11 cellular contexts compared by ENCODE assay signal in genomic region chr3:41683666-41684350, GRCh38.
DNase-seq lines count a peak whose midpoint lies in the region; ATAC-seq and TF ChIP-seq lines count a peak whose summit lies in the region.
"Had no signal": no experiment of that assay in that cellular context is flagged by ENCODE, and none has a peak within 500 bp of the region (broad histone marks: within the 10 kb centered on the region; RNA-seq: fewer than 3 reads in every experiment).

No MANE protein-coding gene starts in this region.

- no peaks in the 10 kb centered on the region for H3K27me3 Mint-ChIP-seq in MCF 10A (ENCODE audit: insufficient read depth, unreplicated experiment)
- H3K27me3 Mint-ChIP-seq in CD4-positive, alpha-beta T cell = no peaks in the 10 kb centered on the region
- H3K27me3 Mint-ChIP-seq: activated CD4-positive, alpha-beta T cell treated with anti-CD3 and anti-CD28 coated beads, Interleukin-2, amount 10 ng/mL, durations not matched to agents 24 days and 14 days had no signal

- no peak for TF ChIP-seq POLR2A in breast epithelium (IDR thresholded peaks at IDR 0.05)

- H3K9me3 ChIP-seq in breast epithelium = no peaks in the 10 kb centered on the region
- H3K9me3 ChIP-seq in mucosa of descending colon = no peaks in the 10 kb centered on the region
- H3K9me3 ChIP-seq in CD4-positive, alpha-beta T cell (ENCODE audit: control insufficient read depth, low read length) = no peaks in the 10 kb centered on the region

- CTCF ChIA-PET in MCF 10A (lab: Yijun Ruan, JAX) = no interaction called here
- CTCF ChIA-PET in CD4-positive, alpha-beta T cell (lab: Charles Lee) = interaction anchor here (1.3 kb wide), 1 partner anchor 15 kb away, joined by 3 read pairs; no protein-coding TSS in a partner anchor

- H3K27ac Mint-ChIP-seq in MCF 10A (ENCODE audit: low read depth, unreplicated experiment) = peak overlapping the region; percentile 72
- H3K27ac Mint-ChIP-seq in CD4-positive, alpha-beta T cell = no peak overlapping the region
- H3K27ac Mint-ChIP-seq: activated CD4-positive, alpha-beta T cell treated with anti-CD3 and anti-CD28 coated beads, Interleukin-2, amount 10 ng/mL, durations not matched to agents 24 days and 14 days; T-helper 1 cell treated with Interleukin-12 subunit alpha and Interleukin-12 subunit beta and Interleukin-4 antibody, amounts not matched to agents 30 μg/mL and 1 μg/mL, for 36 hours had no signal

- POLR2A ChIA-PET in MCF 10A (lab: Yijun Ruan, JAX) = interaction anchor here (0.7 kb wide), 1 partner anchor 469 kb away, joined by 3 read pairs; no protein-coding TSS in a partner anchor
- POLR2A ChIA-PET in CD4-positive, alpha-beta T cell (lab: Charles Lee) = no interaction called here

- H3K36me3 Mint-ChIP-seq in MCF 10A (ENCODE audit: insufficient read depth, unreplicated experiment) = no peaks in the 10 kb centered on the region
- peaks cover 54% of the 10 kb centered on the region for H3K36me3 Mint-ChIP-seq in CD4-positive, alpha-beta T cell (ENCODE audit: low read depth)

- TF ChIP-seq CTCF in MCF 10A (IDR thresholded peaks at IDR 0.05; ENCODE audit: unreplicated experiment) = no peak
- TF ChIP-seq CTCF in breast epithelium (IDR thresholded peaks at IDR 0.05) = no peak
- TF ChIP-seq CTCF in epithelial cell of esophagus (IDR thresholded peaks at IDR 0.05; ENCODE audit: insufficient read depth, low read depth, low read length, missing control alignments) = no peak
- no peak for TF ChIP-seq CTCF in mucosa of descending colon (IDR thresholded peaks at IDR 0.05)
- no peak for TF ChIP-seq CTCF in CD4-positive, alpha-beta T cell (IDR thresholded peaks at IDR 0.05)

- H3K36me3 ChIP-seq in breast epithelium (no peaks in the 10 kb centered on the region), mucosa of descending colon (ENCODE audit: low read depth) (no peaks in the 10 kb centered on the region)

- intact Hi-C loops in MCF 10A (cut with micrococcal nuclease) (no loop called here), breast epithelium (cut with DNase I; ENCODE audit: low total_unique reads) (no loop called here), mucosa of descending colon (cut with DNase I, micrococcal nuclease) (no loop called here)
- intact Hi-C loops in CD4-positive, alpha-beta T cell (cut with DNase I, micrococcal nuclease) = no loop called here

- no peaks in the 10 kb centered on the region for H3K27me3 ChIP-seq in breast epithelium
- H3K27me3 ChIP-seq in CD4-positive, alpha-beta T cell (ENCODE audit: control insufficient read depth, insufficient read depth, low read length) = no peaks in the 10 kb centered on the region

- peak; percentile 95 for ATAC-seq in mucosa of descending colon
- no peak for ATAC-seq in activated CD4-positive, CD25-positive, alpha-beta regulatory T cell treated with anti-CD3 and anti-CD28 coated beads, Interleukin-2, amount 50 U/mL, for 24 hours
- no peak for ATAC-seq in CD4-positive, alpha-beta T cell (ENCODE audit: poor library complexity)

- BruUV-seq in MCF 10A (replicated peaks; lab: Mats Ljungman, UMichigan) = no TSS peak

- no peaks in the 10 kb centered on the region for H3K4me1 ChIP-seq in breast epithelium
- peaks cover 7% of the 10 kb centered on the region for H3K4me1 ChIP-seq in mucosa of descending colon (ENCODE audit: low read depth)

- no peak overlapping the region for H3K27ac ChIP-seq in breast epithelium
- H3K27ac ChIP-seq in CD4-positive, alpha-beta T cell (ENCODE audit: low read depth, low read length) = no peak overlapping the region
- H3K27ac ChIP-seq: 22Rv1 had no signal

- peaks cover 34% of the 10 kb centered on the region for H3K4me1 Mint-ChIP-seq in MCF 10A (ENCODE audit: insufficient read depth, unreplicated experiment)
- H3K4me1 Mint-ChIP-seq in CD4-positive, alpha-beta T cell (ENCODE audit: low read depth) = no peaks in the 10 kb centered on the region
- H3K4me1 Mint-ChIP-seq: activated CD4-positive, alpha-beta T cell treated with anti-CD3 and anti-CD28 coated beads, Interleukin-2, amount 10 ng/mL, durations not matched to agents 24 days and 14 days had no signal

- no peak overlapping the region for H3K4me3 ChIP-seq in breast epithelium
- no peak overlapping the region for H3K4me3 ChIP-seq in epithelial cell of esophagus (ENCODE audit: low read length)
- H3K4me3 ChIP-seq in mucosa of descending colon = no peak overlapping the region

- peak; percentile 70 for DNase-seq in MCF 10A (ENCODE audit: unreplicated experiment)
- no peak for DNase-seq in breast epithelium (ENCODE audit: low spot score in 2 of 2)
- DNase-seq in epithelial cell of esophagus (ENCODE audit: low read depth) = peak; percentile 48
- DNase-seq in mucosa of descending colon = peak in 2 of 3 donors; percentile 49 to 72
- no peak for DNase-seq in germinal center (ENCODE audit: low spot score)
- DNase-seq in effector CD8-positive, alpha-beta T cell (lab: John Stamatoyannopoulos, UW) = no peak
- no peak for DNase-seq in CD4-positive, alpha-beta T cell
- DNase-seq: activated CD4-positive, alpha-beta T cell treated with anti-CD3 and anti-CD28 coated beads, Interleukin-2, amount 10 ng/mL, durations not matched to agents 24 days and 14 days had no signal

- H3K9me3 Mint-ChIP-seq in MCF 10A (ENCODE audit: unreplicated experiment) = peaks cover 7% of the 10 kb centered on the region
- H3K9me3 Mint-ChIP-seq in CD4-positive, alpha-beta T cell = no peaks in the 10 kb centered on the region

- peak overlapping the region; percentile 28 for H3K4me3 Mint-ChIP-seq in MCF 10A (ENCODE audit: unreplicated experiment)
- H3K4me3 Mint-ChIP-seq in CD4-positive, alpha-beta T cell = no peak overlapping the region
- H3K4me3 Mint-ChIP-seq: activated CD4-positive, alpha-beta T cell treated with anti-CD3 and anti-CD28 coated beads, Interleukin-2, amount 10 ng/mL, durations not matched to agents 24 days and 14 days; T-helper 1 cell treated with Interleukin-12 subunit alpha and Interleukin-12 subunit beta and Interleukin-4 antibody, amounts not matched to agents 30 μg/mL and 1 μg/mL, for 36 hours had no signal

Comparison
In these comparisons a context has a peak if more than half of its experiments do, and no peak if none do; other contexts are left out.
1. DNase-seq: peak in MCF 10A (single experiment), epithelial cell of esophagus (single experiment) and mucosa of descending colon (2 of 3); none in breast epithelium (0 of 2), germinal center (single experiment), effector CD8-positive, alpha-beta T cell (single experiment) and CD4-positive, alpha-beta T cell (0 of 10).